Comparison of ENCODE assay signal across 15 cellular contexts in the genomic region with DNA sequence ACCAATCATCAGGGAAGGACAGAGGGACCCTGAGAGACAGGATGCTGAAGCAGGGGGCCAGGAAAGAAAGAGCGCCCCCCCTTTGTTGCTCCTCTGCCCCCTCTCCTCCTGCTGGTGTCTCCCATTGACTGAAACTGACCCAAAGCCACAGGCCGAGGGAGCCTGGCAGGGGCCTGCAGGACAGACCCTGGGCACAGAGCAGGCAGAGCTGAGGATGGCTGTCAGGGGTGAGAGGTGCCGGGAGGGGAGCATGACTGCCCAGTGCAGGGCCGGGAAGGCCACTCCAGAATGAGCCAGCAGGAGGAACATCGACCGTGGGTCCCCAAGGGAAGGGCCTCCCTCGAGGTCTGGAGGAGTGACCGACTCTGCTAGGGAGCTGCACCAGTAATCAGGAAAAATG.
A peak's percentile ranks its signal among the peaks of the same experiment; 100 is the strongest.
DNase-seq lines count a peak whose midpoint lies in the region; FAIRE-seq and TF ChIP-seq lines count a peak whose summit lies in the region.
"Had no signal": no experiment of that assay in that cellular context is flagged by ENCODE, and none has a peak within 500 bp of the region (broad histone marks: within the 10 kb centered on the region; RNA-seq: fewer than 3 reads in every experiment).

No MANE protein-coding gene starts in this region.

- no peak for TF ChIP-seq CTCF in H1 (IDR thresholded peaks at IDR 0.05; ENCODE audit: control extremely low read depth in 1 of 3, insufficient read depth in 1 of 3, low read depth in 1 of 3, low read length in 3 of 3)

- WGBS in H1 (ENCODE audit: extremely low coverage in 1 of 2, insufficient coverage in 1 of 2, insufficient read length in 1 of 2, insufficient replicate concordance in 2 of 2, low coverage in 1 of 2, low lambda C conversion rate in 2 of 2, missing lambda C conversion rate in 1 of 2), 2 experiments, result 87% methylated on average over 6 of the region's 8 CpGs; no CpG with 5 or more reads in 1 of the 2 experiments
- whole genome bisulfite sequencing in neuronal stem cell (ENCODE audit: extremely low coverage in 2 of 2, insufficient read length in 2 of 2, insufficient replicate concordance in 1 of 2), 2 donors, result no CpG with 5 or more reads among the region's 8 CpGs

- H3K27ac ChIP-seq in BLaER1, result peak overlapping the region; percentile 37
- H3K27ac ChIP-seq in H1 (ENCODE audit: low read depth, low read length), result no peak overlapping the region
- no peak overlapping the region for H3K27ac ChIP-seq in neuronal stem cell (replicated peaks; ENCODE audit: low read length)
- H3K27ac ChIP-seq: C4-2B, KMS-11 had no signal

- H3K9me3 ChIP-seq in BLaER1, result peaks cover 2% of the 10 kb centered on the region; the same call in 1 of the 2 replicates
- no peaks in the 10 kb centered on the region for H3K9me3 ChIP-seq in H1 (ENCODE audit: insufficient read depth in 2 of 2, low read depth in 1 of 2, low read length in 1 of 2)
- no peaks in the 10 kb centered on the region for H3K9me3 ChIP-seq in neuronal stem cell (replicated peaks in 1 of 2; ENCODE audit: control insufficient read depth in 2 of 2, insufficient read depth in 1 of 2, low read depth in 1 of 2, low read length in 2 of 2)

- no peak overlapping the region for H3K4ac ChIP-seq in H1 (replicated peaks; ENCODE audit: insufficient read length, low read depth, low read length)
- no peak overlapping the region for H3K4ac ChIP-seq in neuronal stem cell (ENCODE audit: low read length)

- POLR2A ChIA-PET in H1 (lab: Charles Lee; ENCODE audit: partially characterized antibody), result no interaction called here

- H2BK12ac ChIP-seq in H1 (ENCODE audit: low read depth, low read length) (no peak overlapping the region), neuronal stem cell (ENCODE audit: low read length) (no peak overlapping the region)

- H2AFZ ChIP-seq in H1 (ENCODE audit: low read length) (no peak overlapping the region), neuronal stem cell (ENCODE audit: low read length) (no peak overlapping the region)

- peak; percentile 47 for DNase-seq in H7
- DNase-seq in H1 (ENCODE audit: low read depth in 1 of 2, low spot score in 2 of 2), result no peak
- no peak for DNase-seq in neuronal stem cell (ENCODE audit: low spot score)
- DNase-seq in NCI-H1105 (lab: John Stamatoyannopoulos, UW), result no peak
- no peak for DNase-seq in SW 1271 (lab: John Stamatoyannopoulos, UW)
- no peak for DNase-seq in NCI-H1436 (lab: John Stamatoyannopoulos, UW)
- DNase-seq: 8988T; AML-193; CD8-positive, alpha-beta T cell; DMS53; GF-D8; H9 had no signal

- no peak for TF ChIP-seq RAD21 in H1 (IDR thresholded peaks at IDR 0.05 in 1 of 2, conservative IDR thresholded peaks at IDR 0.05 in 1 of 2; ENCODE audit: low read depth in 2 of 2, low read length in 2 of 2)

- H3K36me3 ChIP-seq in BLaER1 (no peaks in the 10 kb centered on the region), H7 (replicated peaks; ENCODE audit: control insufficient read depth, insufficient read depth, low read length) (no peaks in the 10 kb centered on the region), H1 (ENCODE audit: control insufficient read depth in 2 of 4, insufficient read depth in 4 of 4, low read length in 3 of 4) (no peaks in the 10 kb centered on the region), neuronal stem cell (replicated peaks in 1 of 2; ENCODE audit: control insufficient read depth in 2 of 2, insufficient read depth in 2 of 2, low read length in 2 of 2) (no peaks in the 10 kb centered on the region)

- H2BK5ac ChIP-seq in H1 (ENCODE audit: low read depth, low read length) (no peak overlapping the region), neuronal stem cell (ENCODE audit: low read length) (no peak overlapping the region)

- no peak overlapping the region for H2BK20ac ChIP-seq in H1 (ENCODE audit: low read length)

- H3K4me3 ChIP-seq in BLaER1 (no peak overlapping the region), H7 (ENCODE audit: insufficient read depth, low read depth, low read length) (no peak overlapping the region), H1 (ENCODE audit: extremely low read depth in 1 of 4, insufficient read depth in 2 of 4, low read depth in 3 of 4, low read length in 4 of 4) (no peak overlapping the region), neuronal stem cell (ENCODE audit: low read length in 2 of 2) (no peak overlapping the region)

- H3K79me1 ChIP-seq in H1 (ENCODE audit: low read depth, low read length) (no peaks in the 10 kb centered on the region), neuronal stem cell (ENCODE audit: low read depth, low read length) (no peaks in the 10 kb centered on the region)

- H3K18ac ChIP-seq in H1 (ENCODE audit: extremely low read depth, low read length) (no peak overlapping the region), neuronal stem cell (ENCODE audit: low read length) (peak overlapping the region; percentile 6)

- no peaks in the 10 kb centered on the region for H4K20me1 ChIP-seq in BLaER1
- no peaks in the 10 kb centered on the region for H4K20me1 ChIP-seq in H1 (replicated peaks in 1 of 2; ENCODE audit: control insufficient read depth in 1 of 2, insufficient read depth in 2 of 2, low read length in 2 of 2)

- H2BK15ac ChIP-seq in H1 (ENCODE audit: low read length) (0 out of 2 replicates have a peak overlapping the region, but pooled peaks have one; percentile 95), neuronal stem cell (ENCODE audit: low read length) (no peak overlapping the region)

- H2BK120ac ChIP-seq in H1 (replicated peaks; ENCODE audit: low read depth, low read length) (no peak overlapping the region), neuronal stem cell (ENCODE audit: low read depth, low read length) (no peak overlapping the region)

- H3K4me1 ChIP-seq in BLaER1 (peaks cover 81% of the 10 kb centered on the region), H1 (replicated peaks in 1 of 4; ENCODE audit: control insufficient read depth in 3 of 4, insufficient read depth in 4 of 4, low read length in 3 of 4) (no peaks in the 10 kb centered on the region; a peak in 2 of 7 replicates), neuronal stem cell (ENCODE audit: control insufficient read depth in 2 of 2, insufficient read depth in 1 of 2, low read depth in 1 of 2, low read length in 2 of 2) (peaks cover 14 to 21% of the 10 kb centered on the region in 2 donors)

- H3K14ac ChIP-seq in H1 (ENCODE audit: insufficient read length) (no peak overlapping the region), neuronal stem cell (ENCODE audit: low read length) (no peak overlapping the region)

- peak overlapping the region; percentile 91 for H3K4me2 ChIP-seq in BLaER1
- no peak overlapping the region for H3K4me2 ChIP-seq in H1 (ENCODE audit: insufficient read depth in 1 of 2, low read depth in 2 of 2, low read length in 2 of 2)
- no peak overlapping the region for H3K4me2 ChIP-seq in neuronal stem cell (ENCODE audit: insufficient read depth, low read length, poor library complexity, severe bottlenecking)
- H3K4me2 ChIP-seq: KMS-11 had no signal

- no peak for TF ChIP-seq EP300 in H1 (IDR thresholded peaks at IDR 0.05; ENCODE audit: borderline replicate concordance in 1 of 2, low read depth in 2 of 2, low read length in 2 of 2)

- no peaks in the 10 kb centered on the region for H3K23me2 ChIP-seq in H1 (ENCODE audit: low read depth, low read length)

- H3K23ac ChIP-seq in H1 (ENCODE audit: insufficient read length) (no peak overlapping the region), neuronal stem cell (ENCODE audit: low read depth, low read length, poor library complexity) (no peak overlapping the region)

- H3K79me2 ChIP-seq in H1 (ENCODE audit: control insufficient read depth in 1 of 2, insufficient read depth in 2 of 2, low read length in 2 of 2), result no peaks in the 10 kb centered on the region

- H4K8ac ChIP-seq in H1 (ENCODE audit: extremely low read depth, insufficient read depth, low read length) (no peak overlapping the region), neuronal stem cell (ENCODE audit: low read depth, low read length) (no peak overlapping the region)

- H3K9ac ChIP-seq in BLaER1 (no peak overlapping the region), H1 (replicated peaks in 1 of 4; ENCODE audit: extremely low read depth in 1 of 4, low read depth in 3 of 4, low read length in 3 of 4) (no peak overlapping the region), neuronal stem cell (ENCODE audit: low read depth, low read length, poor library complexity) (no peak overlapping the region)
- H3K9ac ChIP-seq: KMS-11 had no signal

- no peak for TF ChIP-seq POLR2A in H1 (IDR thresholded peaks at IDR 0.05; ENCODE audit: control extremely low read depth in 1 of 2, low read depth in 2 of 2, low read length in 2 of 2)

- no peak overlapping the region for H4K5ac ChIP-seq in H1 (ENCODE audit: insufficient read length, low read depth, low read length)

- CTCF ChIA-PET in H1 (lab: Charles Lee; ENCODE audit: partially characterized antibody), result interaction anchor here (0.6 to 1.4 kb wide), 3 partner anchors 10 to 724 kb away, joined by 4 to 5 read pairs (median 4); no protein-coding TSS in a partner anchor

- H4K91ac ChIP-seq in H1 (replicated peaks; ENCODE audit: insufficient read length, low read length) (no peak overlapping the region), neuronal stem cell (ENCODE audit: low read depth, low read length, poor library complexity) (no peak overlapping the region)

- no peak for FAIRE-seq in H1 (lab: Jason Lieb, UNC)

- H3K27me3 ChIP-seq in BLaER1, result peaks cover 4% of the 10 kb centered on the region; the same call in 1 of the 2 replicates
- no peaks in the 10 kb centered on the region for H3K27me3 ChIP-seq in H7 (ENCODE audit: control insufficient read depth, insufficient read depth, low read length)
- no peaks in the 10 kb centered on the region; a peak in 1 of 7 replicates for H3K27me3 ChIP-seq in H1 (replicated peaks in 1 of 4; ENCODE audit: control insufficient read depth in 3 of 4, extremely low read depth in 1 of 4, insufficient read depth in 3 of 4, low read length in 3 of 4)
- peaks cover 0 to 8% (median 0%) of the 10 kb centered on the region in 3 experiments for H3K27me3 ChIP-seq in neuronal stem cell (ENCODE audit: control insufficient read depth in 3 of 3, insufficient read depth in 3 of 3, low read depth in 1 of 3, low read length in 3 of 3)

- H2AK5ac ChIP-seq in H1 (ENCODE audit: low read depth, low read length) (no peak overlapping the region), neuronal stem cell (ENCODE audit: low read depth, low read length) (peak overlapping the region; percentile 70)

- no peak overlapping the region for H3K56ac ChIP-seq in H1 (replicated peaks; ENCODE audit: insufficient read length, low read depth, low read length)

TF ChIP-seq in H1, 55 proteins besides CTCF, POLR2A, EP300 and RAD21 (continues in another document):
- TF ChIP-seq SAP30 (IDR thresholded peaks at IDR 0.05; ENCODE audit: insufficient read depth, insufficient replicate concordance, low read length) (no peak), TAF7 (optimal IDR thresholded peaks at IDR 0.05; ENCODE audit: borderline replicate concordance, low read depth, low read length) (no peak), HDAC6 (IDR thresholded peaks at IDR 0.05; ENCODE audit: low read depth, low read length) (no peak), SIX5 (IDR thresholded peaks at IDR 0.05; ENCODE audit: low read depth, low read length) (no peak)
- TF ChIP-seq, protein P1, sequence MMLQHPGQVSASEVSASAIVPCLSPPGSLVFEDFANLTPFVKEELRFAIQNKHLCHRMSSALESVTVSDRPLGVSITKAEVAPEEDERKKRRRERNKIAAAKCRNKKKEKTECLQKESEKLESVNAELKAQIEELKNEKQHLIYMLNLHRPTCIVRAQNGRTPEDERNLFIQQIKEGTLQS (IDR thresholded peaks at IDR 0.05; ENCODE audit: insufficient read depth, low read depth, low read length), result no peak
